In the genomic region with DNA sequence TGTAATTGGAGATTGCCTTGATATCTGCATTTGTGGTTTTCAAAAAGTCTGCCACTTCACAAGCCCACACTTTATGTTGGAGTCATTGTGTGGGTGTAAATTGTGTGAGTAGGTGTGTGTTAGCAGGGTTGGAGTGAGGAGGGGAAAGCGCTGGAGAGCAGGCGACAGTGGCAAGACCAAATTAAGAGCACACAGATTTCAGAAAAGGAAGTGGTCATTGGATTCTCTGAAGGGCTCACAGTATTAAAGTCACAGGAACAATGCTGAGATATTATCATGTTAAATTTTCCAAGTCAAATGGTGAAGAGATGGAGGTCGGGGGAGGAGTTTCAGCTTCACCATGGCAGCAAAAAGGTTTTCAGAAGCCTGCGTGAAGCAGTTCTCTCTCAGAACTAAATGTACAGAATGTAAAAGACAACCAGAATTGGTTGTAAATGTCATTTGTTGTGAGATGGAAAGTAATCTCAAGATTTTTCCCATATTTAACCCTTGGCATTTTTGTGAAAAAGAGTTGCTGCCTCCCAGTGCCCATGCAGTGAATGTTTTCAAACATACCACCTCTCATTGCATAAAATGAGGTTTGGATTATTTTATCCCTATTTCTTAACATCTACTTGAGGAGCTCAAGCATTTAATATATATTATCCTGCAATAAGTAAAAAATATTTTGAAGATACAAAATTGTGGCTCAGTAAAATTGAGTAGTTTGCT, we compare ENCODE assay signal across 8 cellular contexts.
DNase-seq lines count a peak whose midpoint lies in the region; ATAC-seq and TF ChIP-seq lines count a peak whose summit lies in the region.

No MANE protein-coding gene starts in this region.

- H3K4me1 Mint-ChIP-seq in activated naive CD4-positive, alpha-beta T cell treated with anti-CD3 and anti-CD28 coated beads, Interleukin-2, amount 50 U/mL, for 24 hours: peaks cover 28% of the 10 kb centered on the region
- peaks cover 8% of the 10 kb centered on the region for H3K4me1 Mint-ChIP-seq in stimulated activated effector memory CD8-positive, alpha-beta T cell treated with anti-CD3 and anti-CD28 coated beads, Interleukin-12 subunit alpha, Interleukin-12 subunit beta, amount 100 ng/mL, for 72 hours

- WGBS in gastroesophageal sphincter (ENCODE audit: low coverage in 1 of 2), 2 donors: 63 to 73% methylated on average over 4 of the region's 4 CpGs

- no peak for DNase-seq in activated naive CD4-positive, alpha-beta T cell treated with anti-CD3 and anti-CD28 coated beads, Interleukin-2, amount 50 U/mL, for 16 hours
- DNase-seq in RPMI7951 (ENCODE audit: low read depth) (peak; percentile 54), epidermal melanocyte (ENCODE audit: insufficient read length, low spot score) (peak; percentile 15), cerebellum (ENCODE audit: low spot score) (no peak)
- DNase-seq in stimulated activated effector memory CD8-positive, alpha-beta T cell treated with anti-CD3 and anti-CD28 coated beads, Interleukin-12 subunit alpha, Interleukin-12 subunit beta, amount 100 ng/mL, for 72 hours (ENCODE audit: low spot score in 2 of 2): no peak

- H3K27me3 Mint-ChIP-seq in activated naive CD4-positive, alpha-beta T cell treated with anti-CD3 and anti-CD28 coated beads, Interleukin-2, amount 50 U/mL, for 24 hours: no peaks in the 10 kb centered on the region

- TF ChIP-seq CTCF in gastroesophageal sphincter (IDR thresholded peaks at IDR 0.05): no peak

- H3K27ac Mint-ChIP-seq in activated naive CD4-positive, alpha-beta T cell treated with anti-CD3 and anti-CD28 coated beads, Interleukin-2, amount 50 U/mL, for 24 hours: peak overlapping the region; percentile 78
- H3K27ac Mint-ChIP-seq in stimulated activated effector memory CD8-positive, alpha-beta T cell treated with anti-CD3 and anti-CD28 coated beads, Interleukin-12 subunit alpha, Interleukin-12 subunit beta, amount 100 ng/mL, for 72 hours: peak overlapping the region; percentile 58

- TF ChIP-seq EP300 in gastroesophageal sphincter (IDR thresholded peaks at IDR 0.05): no peak

- no peaks in the 10 kb centered on the region for H3K36me3 ChIP-seq in gastroesophageal sphincter

- peak; percentile 28 for ATAC-seq in stimulated activated effector memory CD8-positive, alpha-beta T cell treated with anti-CD3 and anti-CD28 coated beads, Interleukin-12 subunit alpha, Interleukin-12 subunit beta, amount 100 ng/mL, for 72 hours
- ATAC-seq in gastroesophageal sphincter (no peak), GM18858 (IDR thresholded peaks at IDR 0.05; ENCODE audit: unreplicated experiment) (no peak)

- no peaks in the 10 kb centered on the region for H3K4me1 ChIP-seq in gastroesophageal sphincter

- peak overlapping the region; percentile 64 for H3K4me3 Mint-ChIP-seq in activated naive CD4-positive, alpha-beta T cell treated with anti-CD3 and anti-CD28 coated beads, Interleukin-2, amount 50 U/mL, for 24 hours
- peak overlapping the region; percentile 42 for H3K4me3 Mint-ChIP-seq in stimulated activated effector memory CD8-positive, alpha-beta T cell treated with anti-CD3 and anti-CD28 coated beads, Interleukin-12 subunit alpha, Interleukin-12 subunit beta, amount 100 ng/mL, for 72 hours

- no peaks in the 10 kb centered on the region for H3K27me3 ChIP-seq in gastroesophageal sphincter

- no peak overlapping the region for H3K4me3 ChIP-seq in gastroesophageal sphincter

- H3K27ac ChIP-seq in gastroesophageal sphincter: no peak overlapping the region

- H3K9me3 ChIP-seq in gastroesophageal sphincter: no peaks in the 10 kb centered on the region

- no peaks in the 10 kb centered on the region for H3K36me3 Mint-ChIP-seq in activated naive CD4-positive, alpha-beta T cell treated with anti-CD3 and anti-CD28 coated beads, Interleukin-2, amount 50 U/mL, for 24 hours
- H3K36me3 Mint-ChIP-seq in stimulated activated effector memory CD8-positive, alpha-beta T cell treated with anti-CD3 and anti-CD28 coated beads, Interleukin-12 subunit alpha, Interleukin-12 subunit beta, amount 100 ng/mL, for 72 hours: no peaks in the 10 kb centered on the region

- no peak for TF ChIP-seq POLR2A in gastroesophageal sphincter (IDR thresholded peaks at IDR 0.05)

- no peaks in the 10 kb centered on the region for H3K9me3 Mint-ChIP-seq in activated naive CD4-positive, alpha-beta T cell treated with anti-CD3 and anti-CD28 coated beads, Interleukin-2, amount 50 U/mL, for 24 hours
- no peaks in the 10 kb centered on the region for H3K9me3 Mint-ChIP-seq in stimulated activated effector memory CD8-positive, alpha-beta T cell treated with anti-CD3 and anti-CD28 coated beads, Interleukin-12 subunit alpha, Interleukin-12 subunit beta, amount 100 ng/mL, for 72 hours

Comparison
In these comparisons a context has a peak if more than half of its experiments do, and no peak if none do; other contexts are left out.
1. DNase-seq: peak in RPMI7951 (single experiment) and epidermal melanocyte (single experiment); none in activated naive CD4-positive, alpha-beta T cell treated with anti-CD3 and anti-CD28 coated beads, Interleukin-2, amount 50 U/mL, for 16 hours (single experiment), stimulated activated effector memory CD8-positive, alpha-beta T cell treated with anti-CD3 and anti-CD28 coated beads, Interleukin-12 subunit alpha, Interleukin-12 subunit beta, amount 100 ng/mL, for 72 hours (0 of 2) and cerebellum (single experiment).